Comparison of ENCODE assay signal across 27 cellular contexts in the genomic region with DNA sequence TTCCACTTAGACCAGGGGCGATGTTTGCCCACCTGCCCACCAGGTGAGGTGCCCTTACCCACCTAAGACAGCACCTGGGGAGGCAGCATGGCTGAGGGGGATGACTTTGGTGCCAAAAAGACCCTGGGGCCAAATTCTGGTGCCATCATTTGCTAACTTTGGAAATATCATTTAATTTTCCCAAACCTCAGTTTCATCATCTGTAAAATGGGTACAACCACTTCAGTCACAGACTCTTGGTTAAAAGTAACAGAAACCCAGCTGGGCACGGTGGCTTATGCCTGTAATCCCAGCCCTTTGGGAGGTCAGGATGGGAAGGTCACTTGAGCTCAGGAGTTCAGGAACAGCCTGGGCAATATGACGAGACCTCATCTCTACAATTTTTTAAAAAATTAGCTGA.
"Had no signal": no experiment of that assay in that cellular context is flagged by ENCODE, and none has a peak within 500 bp of the region (broad histone marks: within the 10 kb centered on the region; RNA-seq: fewer than 3 reads in every experiment).

No MANE protein-coding gene starts in this region.

- H3K4me2 ChIP-seq: KMS-11 had no signal

- H3K4me3 ChIP-seq: cardiac muscle cell, Peyer's patch, SJSA1 had no signal

- H3K9ac ChIP-seq: KMS-11 had no signal

- H3K9me3 ChIP-seq: Peyer's patch, SJSA1 had no signal

- DNase-seq: activated CD4-positive, alpha-beta T cell treated with anti-CD3 and anti-CD28 coated beads for 4 hours; activated CD8-positive, alpha-beta memory T cell treated with anti-CD3 and anti-CD28 coated beads, Interleukin-2, amount 50 U/mL, for 4 hours; activated CD8-positive, alpha-beta T cell treated with anti-CD3 and anti-CD28 coated beads for 36 hours; activated gamma-delta T cell treated with Interleukin-2 at 50 U/mL for 16 hours; activated naive CD4-positive, alpha-beta T cell treated with anti-CD3 and anti-CD28 coated beads, Interleukin-2, amount 10 ng/mL, durations not matched to agents 7 days and 5 days; activated naive CD8-positive, alpha-beta T cell treated with anti-CD3 and anti-CD28 coated beads for 36 hours; activated T-cell treated with anti-CD3 and anti-CD28 coated beads, Interleukin-2, amount 50 U/mL, for 72 hours; brain microvascular endothelial cell; MM.1S; NCI-H1105; NCI-H1436; NCI-H1694 treated with DMSO at 0.1 percent for 48 hours; NCI-H2029 treated with DMSO at 0.1 percent for 48 hours; NCI-H345; NCI-H510A; NCI-H526 treated with DMSO at 0.1 percent for 48 hours; NK-92 treated with Interleukin-12 subunit alpha and Interleukin-12 subunit beta, amount 100 ng/mL, for 24 hours; OCI-M1; Peyer's patch; SHP77; SW 1271 had no signal

- H3K27me3 ChIP-seq: brain microvascular endothelial cell, cardiac muscle cell, Peyer's patch, SJSA1 had no signal

- H3K36me3 ChIP-seq: brain microvascular endothelial cell, cardiac muscle cell, Peyer's patch, SJSA1 had no signal

- ATAC-seq: activated CD4-positive, CD25-positive, alpha-beta regulatory T cell treated with anti-CD3 and anti-CD28 coated beads, Interleukin-2, amount 50 U/mL, for 24 hours; activated CD8-positive, alpha-beta T cell treated with anti-CD3 and anti-CD28 coated beads for 36 hours; activated T-cell treated with anti-CD3 and anti-CD28 coated beads, Interleukin-2, amount 50 U/mL, for 72 hours; SK-N-SH treated with all-trans-retinoic acid at 6 μM for 48 hours had no signal

- H3K27ac ChIP-seq: brain microvascular endothelial cell, cardiac muscle cell, KMS-11, RWPE1, SJSA1 had no signal
